Comparison of ENCODE assay signal across 26 cellular contexts in genomic region chr9:136147890-136148714, GRCh38. TPM values are rescaled to one million over a fixed set of nuclear protein-coding genes. Genes with fewer than 3 reads are reported as not detected.
DNase-seq lines count a peak whose midpoint lies in the region; ATAC-seq, FAIRE-seq and TF ChIP-seq lines count a peak whose summit lies in the region.
"Had no signal": no experiment of that assay in that cellular context is flagged by ENCODE, and none has a peak within 500 bp of the region (broad histone marks: within the 10 kb centered on the region; RNA-seq: fewer than 3 reads in every experiment).

No MANE protein-coding gene starts in this region.

- H3K36me3 ChIP-seq in HepG2 (replicated peaks in 1 of 2; ENCODE audit: control insufficient read depth in 1 of 2, insufficient read depth in 2 of 2, low read length in 2 of 2), result no peaks in the 10 kb centered on the region
- H3K36me3 ChIP-seq in right lobe of liver, result no peaks in the 10 kb centered on the region
- H3K36me3 ChIP-seq in mesendoderm (ENCODE audit: control insufficient read depth, insufficient read depth, low read length), result no peaks in the 10 kb centered on the region
- H3K36me3 ChIP-seq: esophagus muscularis mucosa, gastrocnemius medialis, ovary, sigmoid colon, SJSA1, suprapubic skin had no signal

- DNase-seq in HepG2 (ENCODE audit: low spot score) (no peak), right lobe of liver (no peak), NCI-H69 (lab: John Stamatoyannopoulos, UW) (peak; percentile 65), mesendoderm (no peak), activated T-cell treated with anti-CD3 and anti-CD28 coated beads for 4 hours (no peak)
- DNase-seq: activated CD4-positive, alpha-beta T cell treated with anti-CD3 and anti-CD28 coated beads, Interleukin-2, amount 10 ng/mL, durations not matched to agents 7 days and 5 days; activated naive CD8-positive, alpha-beta T cell treated with anti-CD3 and anti-CD28 coated beads, Interleukin-2, amount 10 ng/mL, durations not matched to agents 7 days and 5 days; CD4-positive, CD25-positive, alpha-beta regulatory T cell; effector CD8-positive, alpha-beta T cell; gastrocnemius medialis; mammary epithelial cell; NCI-H1694 treated with DMSO at 0.1 percent for 48 hours; sigmoid colon had no signal

- H3K4ac ChIP-seq in mesendoderm (ENCODE audit: low read depth, low read length), result no peak overlapping the region

- no peak for TF ChIP-seq EP300 in HepG2 (IDR thresholded peaks at IDR 0.05; ENCODE audit: low read depth in 2 of 2, low read length in 2 of 2)
- no peak for TF ChIP-seq EP300 in HepG2 (CRISPR knock-in tag; IDR thresholded peaks at IDR 0.05; ENCODE audit: borderline replicate concordance)

- H3K9ac ChIP-seq in HepG2 (ENCODE audit: insufficient read depth, low read depth, low read length) (no peak overlapping the region), mesendoderm (ENCODE audit: low read length) (no peak overlapping the region)

- no peak overlapping the region for H2BK5ac ChIP-seq in mesendoderm (ENCODE audit: low read length)

- TF ChIP-seq RAD21 in HepG2 (CRISPR knock-in tag; IDR thresholded peaks at IDR 0.05), result no peak

- H4K5ac ChIP-seq in mesendoderm (ENCODE audit: low read length), result no peak overlapping the region

- H3K18ac ChIP-seq in mesendoderm (ENCODE audit: low read length), result no peak overlapping the region

- H3K27ac ChIP-seq in HepG2 (ENCODE audit: extremely low read length, insufficient read depth, low read length) (no peak overlapping the region), right lobe of liver (no peak overlapping the region), mesendoderm (ENCODE audit: low read depth, low read length) (no peak overlapping the region)
- H3K27ac ChIP-seq: esophagus muscularis mucosa, gastrocnemius medialis, HL-60, ovary, sigmoid colon, SJSA1, suprapubic skin had no signal

- H3K4me2 ChIP-seq in HepG2 (ENCODE audit: low read depth, low read length), result peak overlapping the region; percentile 18; the same call in 1 of the 2 replicates
- no peak overlapping the region for H3K4me2 ChIP-seq in mesendoderm (ENCODE audit: low read length)

- no peaks in the 10 kb centered on the region for H3K79me2 ChIP-seq in HepG2 (ENCODE audit: insufficient read depth, low read length)
- no peaks in the 10 kb centered on the region for H3K79me2 ChIP-seq in mesendoderm (ENCODE audit: control insufficient read depth, insufficient read depth, low read length)

- TF ChIP-seq CTCF in HepG2 (CRISPR knock-in tag; IDR thresholded peaks at IDR 0.05) (peak; percentile 12; the same call in 1 of the 2 replicates), right lobe of liver (IDR thresholded peaks at IDR 0.05) (no peak)

- no peak for FAIRE-seq in HepG2 (lab: Jason Lieb, UNC)
- FAIRE-seq: keratinocyte had no signal

- H3K79me1 ChIP-seq in mesendoderm (ENCODE audit: low read length), result no peaks in the 10 kb centered on the region

- H2AFZ ChIP-seq in HepG2 (ENCODE audit: low read length), result no peak overlapping the region

- H3K27me3 ChIP-seq in HepG2 (ENCODE audit: control insufficient read depth in 1 of 2, insufficient read depth in 2 of 2, low read length in 2 of 2) (peaks cover 3 to 64% of the 10 kb centered on the region in 2 experiments), right lobe of liver (no peaks in the 10 kb centered on the region), mesendoderm (ENCODE audit: insufficient read depth, low read length, poor library complexity) (no peaks in the 10 kb centered on the region)
- H3K27me3 ChIP-seq: ovary had no signal

- H3K4me1 ChIP-seq in HepG2 (ENCODE audit: insufficient read depth, low read length) (peaks cover 15% of the 10 kb centered on the region), right lobe of liver (no peaks in the 10 kb centered on the region), mesendoderm (ENCODE audit: control insufficient read depth, low read depth, low read length) (peaks cover 7% of the 10 kb centered on the region)
- H3K4me1 ChIP-seq: gastrocnemius medialis, sigmoid colon, SJSA1, suprapubic skin had no signal

- H2BK15ac ChIP-seq in mesendoderm (replicated peaks; ENCODE audit: low read depth), result no peak overlapping the region

- ATAC-seq in HepG2 (no peak), right lobe of liver (no peak), HG03025 (IDR thresholded peaks at IDR 0.05; ENCODE audit: low FRiP score, unreplicated experiment) (no peak), GM21737 (IDR thresholded peaks at IDR 0.05; ENCODE audit: unreplicated experiment) (no peak), HG02973 (IDR thresholded peaks at IDR 0.05; ENCODE audit: unreplicated experiment) (no peak)
- ATAC-seq: gastrocnemius medialis; stimulated activated effector memory CD8-positive, alpha-beta T cell treated with anti-CD3 and anti-CD28 coated beads, Interleukin-12 subunit alpha, Interleukin-12 subunit beta, amount 100 ng/mL, for 72 hours had no signal

- in situ Hi-C loops in HepG2 (cut with HindIII; ENCODE audit: extremely low pct_ligation_motif_present, low pct_unique_long_range_greater_than_20kb), result no loop called here

- WGBS in HepG2 (ENCODE audit: low lambda C conversion rate), result 8% methylated on average over 7 of the region's 35 CpGs
- 27% methylated on average over 9 of the region's 35 CpGs for WGBS in right lobe of liver (ENCODE audit: insufficient coverage, low coverage, low lambda C conversion rate, missing lambda C conversion rate)
- WGBS in mesendoderm (ENCODE audit: extremely low coverage, insufficient coverage, low lambda C conversion rate), result no CpG with 5 or more reads among the region's 35 CpGs

- H2BK120ac ChIP-seq in mesendoderm (ENCODE audit: low read depth, low read length), result no peak overlapping the region

- H4K8ac ChIP-seq in mesendoderm (ENCODE audit: low read depth, low read length), result no peak overlapping the region

- H3K4me3 ChIP-seq in HepG2 (replicated peaks in 1 of 3; ENCODE audit: insufficient read depth in 1 of 3, low read depth in 2 of 3, low read length in 3 of 3) (no peak overlapping the region), right lobe of liver (no peak overlapping the region), mesendoderm (ENCODE audit: low read length) (no peak overlapping the region)
- H3K4me3 ChIP-seq: esophagus muscularis mucosa, gastrocnemius medialis, ovary, sigmoid colon, SJSA1, suprapubic skin had no signal

- BruUV-seq in HepG2 (replicated peaks; lab: Mats Ljungman, UMichigan), result no TSS peak

- CTCF ChIA-PET in HepG2 (lab: Yijun Ruan, JAX; ENCODE audit: low intra/inter-chr PET ratio, low total read pairs), result no interaction called here

- no peaks in the 10 kb centered on the region for H3K9me3 ChIP-seq in HepG2 (ENCODE audit: low read length)
- H3K9me3 ChIP-seq in right lobe of liver, result no peaks in the 10 kb centered on the region
- H3K9me3 ChIP-seq: esophagus muscularis mucosa, gastrocnemius medialis, ovary, sigmoid colon, SJSA1, suprapubic skin had no signal

- peak overlapping the region; percentile 64 for H3K56ac ChIP-seq in mesendoderm (ENCODE audit: low read length)

- no peaks in the 10 kb centered on the region for H4K20me1 ChIP-seq in HepG2 (ENCODE audit: insufficient read depth, low read length)

- H3K23ac ChIP-seq in mesendoderm (ENCODE audit: low read length), result no peak overlapping the region

- POLR2A ChIA-PET in HepG2 (lab: Yijun Ruan, JAX), result no interaction called here

- TF ChIP-seq POLR2A in HepG2 (IDR thresholded peaks at IDR 0.05; ENCODE audit: insufficient read depth in 1 of 2, low read depth in 2 of 2, low read length in 2 of 2) (no peak), right lobe of liver (IDR thresholded peaks at IDR 0.05) (no peak)

- H2AK5ac ChIP-seq in mesendoderm (ENCODE audit: low read length), result no peak overlapping the region

- intact Hi-C loops in HepG2 (cut with micrococcal nuclease; ENCODE audit: unreplicated experiment), result no loop called here
- intact Hi-C loops in right lobe of liver (cut with DNase I), result loop anchor here in 1 of 2 donors (10.0 kb wide), 1 partner anchor 127 kb away; no protein-coding TSS in a partner anchor

RNA-seq across cellular contexts. Expression of gene TMEM250, which starts 29.4 kb away (rescaled TPM):
- total RNA-seq in HepG2 (2016; rRNA removed; fragmentation: Illumina TruSeq; extraction: Trizol) (12.0 and 13.9 TPM in 2 replicates), right lobe of liver (10 to 100 TPM; 12.4 to 29.7 (median 15.4) TPM)
- 7.7 and 7.9 TPM in 2 replicates for total RNA-seq in HepG2 (2016; cell fraction: cytosol; rRNA removed; fragmentation: Illumina TruSeq; extraction: Trizol; ENCODE audit: low read depth)
- total RNA-seq in HepG2 (2016; cell fraction: insoluble cytoplasmic fraction; rRNA removed; fragmentation: Illumina TruSeq; extraction: Trizol), result 9.6 and 13.9 TPM in 2 replicates
- 17.8 and 22.1 TPM in 2 replicates for total RNA-seq in HepG2 (2016; cell fraction: membrane; rRNA removed; fragmentation: Illumina TruSeq; extraction: Trizol)
- 10.1 and 11.0 TPM in 2 replicates for total RNA-seq in HepG2 (2016; cell fraction: nucleus; rRNA removed; fragmentation: Illumina TruSeq; extraction: Trizol)
- 5.5 and 7.1 TPM in 2 replicates for polyA plus RNA-seq in HepG2 (2011; rRNA removed)
- polyA plus RNA-seq in HepG2 (2011; cell fraction: cytosol; rRNA removed), result 7.1 and 10.4 TPM in 2 replicates
- 9.4 and 12.5 TPM in 2 replicates for polyA plus RNA-seq in HepG2 (2011; cell fraction: nucleus; rRNA removed)
- polyA plus RNA-seq in HepG2 (2012), result 6.0 and 9.5 TPM in 2 replicates
- 6.4 and 8.1 TPM in 2 replicates for polyA plus RNA-seq in HepG2 (2016; cell fraction: cytosol; fragmentation: Illumina TruSeq; extraction: Trizol; ENCODE audit: low read depth)
- polyA plus RNA-seq in HepG2 (2016; cell fraction: insoluble cytoplasmic fraction; fragmentation: Illumina TruSeq; extraction: Trizol; ENCODE audit: low read depth), result 14.5 and 15.8 TPM in 2 replicates
- polyA plus RNA-seq in HepG2 (2016; cell fraction: membrane; fragmentation: Illumina TruSeq; extraction: Trizol; ENCODE audit: low read depth), result 14.9 and 17.1 TPM in 2 replicates
- 14.9 and 17.4 TPM in 2 replicates for polyA plus RNA-seq in HepG2 (2016; cell fraction: nucleus; fragmentation: Illumina TruSeq; extraction: Trizol; ENCODE audit: insufficient read depth, low read depth)
- polyA minus RNA-seq in HepG2 (2011; rRNA and poly(A)+ RNA removed; ENCODE audit: low replicate concordance), result 18.3 and 50.6 TPM in 2 replicates
- polyA minus RNA-seq in HepG2 (2011; cell fraction: cytosol; rRNA and poly(A)+ RNA removed), result 7.9 and 8.8 TPM in 2 replicates
- polyA minus RNA-seq in HepG2 (2011; cell fraction: nucleus; rRNA and poly(A)+ RNA removed), result 4.7 and 8.0 TPM in 2 replicates
- 21.7 TPM for polyA plus RNA-seq in mesendoderm (2013, experiment 1 of 2)
- polyA plus RNA-seq in mesendoderm (2013, experiment 2 of 2), result 22.2 TPM

RNA-seq across cellular contexts. Expression of gene NACC2, which starts 53.0 kb away (rescaled TPM):
- total RNA-seq in HepG2 (2016; rRNA removed; fragmentation: Illumina TruSeq; extraction: Trizol) (10.5 and 12.3 TPM in 2 replicates), right lobe of liver (10 to 100 TPM; 10.9 to 25.8 (median 13.8) TPM)
- total RNA-seq in HepG2 (2016; cell fraction: cytosol; rRNA removed; fragmentation: Illumina TruSeq; extraction: Trizol; ENCODE audit: low read depth), result 2.1 and 2.2 TPM in 2 replicates
- 9.0 and 12.3 TPM in 2 replicates for total RNA-seq in HepG2 (2016; cell fraction: insoluble cytoplasmic fraction; rRNA removed; fragmentation: Illumina TruSeq; extraction: Trizol)
- 5.3 TPM in 2 replicates for total RNA-seq in HepG2 (2016; cell fraction: membrane; rRNA removed; fragmentation: Illumina TruSeq; extraction: Trizol)
- 8.0 and 9.6 TPM in 2 replicates for total RNA-seq in HepG2 (2016; cell fraction: nucleus; rRNA removed; fragmentation: Illumina TruSeq; extraction: Trizol)
- 5.9 and 6.3 TPM in 2 replicates for polyA plus RNA-seq in HepG2 (2011; rRNA removed)
- 4.1 and 5.8 TPM in 2 replicates for polyA plus RNA-seq in HepG2 (2011; cell fraction: cytosol; rRNA removed)
- polyA plus RNA-seq in HepG2 (2011; cell fraction: nucleus; rRNA removed), result 28.9 and 40.8 TPM in 2 replicates
- polyA plus RNA-seq in HepG2 (2012), result 6.2 and 7.1 TPM in 2 replicates
- polyA plus RNA-seq in HepG2 (2016; cell fraction: cytosol; fragmentation: Illumina TruSeq; extraction: Trizol; ENCODE audit: low read depth), result 0.80 TPM in 2 replicates
- polyA plus RNA-seq in HepG2 (2016; cell fraction: insoluble cytoplasmic fraction; fragmentation: Illumina TruSeq; extraction: Trizol; ENCODE audit: low read depth), result 8.9 and 10.6 TPM in 2 replicates
- 2.4 and 2.5 TPM in 2 replicates for polyA plus RNA-seq in HepG2 (2016; cell fraction: membrane; fragmentation: Illumina TruSeq; extraction: Trizol; ENCODE audit: low read depth)
- polyA plus RNA-seq in HepG2 (2016; cell fraction: nucleus; fragmentation: Illumina TruSeq; extraction: Trizol; ENCODE audit: insufficient read depth, low read depth), result 15.3 and 15.7 TPM in 2 replicates
- polyA minus RNA-seq in HepG2 (2011; rRNA and poly(A)+ RNA removed; ENCODE audit: low replicate concordance), result 14.5 and 16.4 TPM in 2 replicates
- 9.2 and 9.6 TPM in 2 replicates for polyA minus RNA-seq in HepG2 (2011; cell fraction: cytosol; rRNA and poly(A)+ RNA removed)
- polyA minus RNA-seq in HepG2 (2011; cell fraction: nucleus; rRNA and poly(A)+ RNA removed), result 10.6 and 13.4 TPM in 2 replicates
- polyA plus RNA-seq in mesendoderm (2013, experiment 1 of 2), result 2.0 TPM
- polyA plus RNA-seq in mesendoderm (2013, experiment 2 of 2), result 2.2 TPM

RNA-seq across cellular contexts. Expression of gene LHX3, which starts 56.8 kb away (rescaled TPM):
- total RNA-seq in HepG2 (2016; rRNA removed; fragmentation: Illumina TruSeq; extraction: Trizol), result not detected in 2 replicates
- not detected in 2 replicates for total RNA-seq in HepG2 (2016; cell fraction: cytosol; rRNA removed; fragmentation: Illumina TruSeq; extraction: Trizol; ENCODE audit: low read depth)
- total RNA-seq in HepG2 (2016; cell fraction: insoluble cytoplasmic fraction; rRNA removed; fragmentation: Illumina TruSeq; extraction: Trizol), result not detected in 2 replicates
- total RNA-seq in HepG2 (2016; cell fraction: membrane; rRNA removed; fragmentation: Illumina TruSeq; extraction: Trizol), result not detected in 2 replicates
- not detected in 2 replicates for total RNA-seq in HepG2 (2016; cell fraction: nucleus; rRNA removed; fragmentation: Illumina TruSeq; extraction: Trizol)
- polyA plus RNA-seq in HepG2 (2011; rRNA removed), result not detected in 2 replicates
- not detected in 2 replicates for polyA plus RNA-seq in HepG2 (2011; cell fraction: cytosol; rRNA removed)
- 0.03 TPM in 1 of 2 replicates, not detected in the other for polyA plus RNA-seq in HepG2 (2011; cell fraction: nucleus; rRNA removed)
- polyA plus RNA-seq in HepG2 (2012), result not detected in 2 replicates
- not detected in 2 replicates for polyA plus RNA-seq in HepG2 (2016; cell fraction: cytosol; fragmentation: Illumina TruSeq; extraction: Trizol; ENCODE audit: low read depth)
- not detected in 2 replicates for polyA plus RNA-seq in HepG2 (2016; cell fraction: insoluble cytoplasmic fraction; fragmentation: Illumina TruSeq; extraction: Trizol; ENCODE audit: low read depth)
- polyA plus RNA-seq in HepG2 (2016; cell fraction: membrane; fragmentation: Illumina TruSeq; extraction: Trizol; ENCODE audit: low read depth), result not detected in 2 replicates
- not detected in 2 replicates for polyA plus RNA-seq in HepG2 (2016; cell fraction: nucleus; fragmentation: Illumina TruSeq; extraction: Trizol; ENCODE audit: insufficient read depth, low read depth)
- polyA minus RNA-seq in HepG2 (2011; rRNA and poly(A)+ RNA removed; ENCODE audit: low replicate concordance), result 0.05 TPM in 1 of 2 replicates, not detected in the other
- polyA minus RNA-seq in HepG2 (2011; cell fraction: cytosol; rRNA and poly(A)+ RNA removed), result not detected in 2 replicates
- 0.13 TPM in 1 of 2 replicates, not detected in the other for polyA minus RNA-seq in HepG2 (2011; cell fraction: nucleus; rRNA and poly(A)+ RNA removed)
- total RNA-seq in right lobe of liver, result not detected
- polyA plus RNA-seq in mesendoderm (2013, experiment 1 of 2), result 0.01 TPM
- polyA plus RNA-seq in mesendoderm (2013, experiment 2 of 2), result not detected
- total RNA-seq: activated CD4-positive, alpha-beta T cell treated with anti-CD3 and anti-CD28 coated beads, Interleukin-2, amount 10 ng/mL, durations not matched to agents 7 days and 5 days; activated naive CD8-positive, alpha-beta T cell treated with anti-CD3 and anti-CD28 coated beads, Interleukin-2, amount 10 ng/mL, durations not matched to agents 7 days and 5 days; CD4-positive, CD25-positive, alpha-beta regulatory T cell; Daoy; esophagus muscularis mucosa; gastrocnemius medialis; mammary epithelial cell; ovary; sigmoid colon; SJSA1 had no signal
- polyA plus RNA-seq: AG04450; CD4-positive, CD25-positive, alpha-beta regulatory T cell; IgD-negative memory B cell; keratinocyte; mammary epithelial cell; ovary; sigmoid colon had no signal
